Comparison of ENCODE assay signal across 23 cellular contexts in genomic region chr10:86319626-86320025, GRCh38. TPM values are rescaled to one million over a fixed set of nuclear protein-coding genes. Genes with fewer than 3 reads are reported as not detected.
"Had no signal": no experiment of that assay in that cellular context is flagged by ENCODE, and none has a peak within 500 bp of the region (broad histone marks: within the 10 kb centered on the region; RNA-seq: fewer than 3 reads in every experiment).

No MANE protein-coding gene starts in this region.

- H3K27me3 ChIP-seq: breast epithelium, ovary, right atrium auricular region, tibial artery had no signal

- H3K9me3 ChIP-seq: breast epithelium, left lung, ovary, psoas muscle, right atrium auricular region, tibial artery had no signal

- DNase-seq: activated B cell treated with CpG ODN at 0.5 μM for 24 hours; activated CD4-positive, alpha-beta T cell treated with anti-CD3 and anti-CD28 coated beads for 36 hours; activated CD4-positive, alpha-beta T cell treated with anti-CD3 and anti-CD28 coated beads, Interleukin-2, amount 50 U/mL, for 4 hours; activated CD8-positive, alpha-beta memory T cell treated with anti-CD3 and anti-CD28 coated beads for 24 hours; activated CD8-positive, alpha-beta memory T cell treated with anti-CD3 and anti-CD28 coated beads, Interleukin-2, amount 50 U/mL, for 4 hours; activated naive CD4-positive, alpha-beta T cell treated with anti-CD3 and anti-CD28 coated beads for 36 hours; activated naive CD8-positive, alpha-beta T cell treated with anti-CD3 and anti-CD28 coated beads, Interleukin-2, amount 10 ng/mL, durations not matched to agents 7 days and 5 days; activated T-cell treated with anti-CD3 and anti-CD28 coated beads, Interleukin-2, amount 50 U/mL, for 24 hours; amniotic stem cell; cortex of kidney; left lung; naive thymus-derived CD4-positive, alpha-beta T cell; ovary; psoas muscle; stimulated activated CD4-positive, alpha-beta T cell treated with anti-CD3 and anti-CD28 coated beads, Interleukin-1b, Interleukin-23, amount 100 ng/mL, for 48 hours; T-helper 9 cell had no signal

- H3K4me3 ChIP-seq: breast epithelium, left lung, lung, ovary, psoas muscle, right atrium auricular region, tibial artery had no signal

- H3K4me1 ChIP-seq: breast epithelium, left lung, psoas muscle, right atrium auricular region, tibial artery had no signal

- H3K36me3 ChIP-seq: breast epithelium, left lung, ovary, right atrium auricular region, tibial artery had no signal

- H3K27ac ChIP-seq: breast epithelium, left lung, ovary, psoas muscle, right atrium auricular region, tibial artery had no signal

- ATAC-seq: activated CD4-positive, alpha-beta T cell treated with anti-CD3 and anti-CD28 coated beads for 36 hours; activated T-helper 17 cell treated with anti-CD3 and anti-CD28 coated beads, Interleukin-2, amount 50 U/mL, for 72 hours; left lung; naive thymus-derived CD4-positive, alpha-beta T cell; psoas muscle had no signal

RNA-seq across cellular contexts. Expression of gene GRID1, which starts 47.0 kb away (rescaled TPM):
- total RNA-seq: activated B cell treated with CpG ODN at 0.5 μM for 24 hours; activated CD4-positive, alpha-beta T cell treated with anti-CD3 and anti-CD28 coated beads for 36 hours; activated naive CD4-positive, alpha-beta T cell treated with anti-CD3 and anti-CD28 coated beads for 36 hours; activated naive CD8-positive, alpha-beta T cell treated with anti-CD3 and anti-CD28 coated beads, Interleukin-2, amount 10 ng/mL, durations not matched to agents 7 days and 5 days; activated T-helper 17 cell treated with anti-CD3 and anti-CD28 coated beads, Interleukin-2, amount 50 U/mL, for 72 hours; fibroblast of villous mesenchyme; naive thymus-derived CD4-positive, alpha-beta T cell; T-helper 1 cell treated with Interleukin-12 subunit alpha and Interleukin-12 subunit beta and Interleukin-4 antibody, amounts not matched to agents 30 ng/mL and 1 ng/mL, for 36 hours had no signal
- polyA plus RNA-seq: naive thymus-derived CD4-positive, alpha-beta T cell had no signal
